ENCODE assay signal across 18 cellular contexts in the genomic region with DNA sequence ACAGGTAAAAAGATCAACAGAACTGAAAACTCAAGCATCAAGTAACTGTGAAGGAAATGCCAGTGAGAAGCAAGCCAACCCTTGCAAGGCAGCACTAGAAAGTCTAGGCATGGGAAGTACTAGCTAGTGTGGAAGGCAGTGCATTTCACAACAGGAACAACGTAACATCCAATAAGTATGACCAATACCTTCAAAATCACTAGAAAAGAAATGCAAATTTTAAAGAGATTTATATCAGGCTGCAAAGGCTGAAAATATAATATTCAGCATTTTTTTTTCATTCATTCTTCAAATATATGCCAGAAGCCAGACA.
"Had no signal": no experiment of that assay in that cellular context is flagged by ENCODE, and none has a peak within 500 bp of the region (broad histone marks: within the 10 kb centered on the region; RNA-seq: fewer than 3 reads in every experiment).

No MANE protein-coding gene starts in this region.

- DNase-seq: effector memory CD4-positive, alpha-beta T cell; heart left ventricle; hippocampal formation; left colon; mesendoderm; naive B cell; psoas muscle; retina; right lobe of liver; stimulated activated CD4-positive, alpha-beta T cell treated with anti-CD3 and anti-CD28 coated beads, Interleukin-4, amount 100 ng/mL, for 1 hour; stimulated activated CD8-positive, alpha-beta memory T cell treated with anti-CD3 and anti-CD28 coated beads, Interleukin-4, amount 100 ng/mL, for 48 hours; stimulated activated naive CD8-positive, alpha-beta T cell treated with anti-CD3 and anti-CD28 coated beads, Interleukin-15, Interleukin-2, amounts not matched to agents 100 U/mL and 50 U/mL, for 24 hours; thyroid gland; uterus had no signal

- H3K27ac Mint-ChIP-seq: nephron; stimulated activated effector memory CD8-positive, alpha-beta T cell treated with anti-CD3 and anti-CD28 coated beads, Interleukin-12 subunit alpha, Interleukin-12 subunit beta, amount 100 ng/mL, for 72 hours; type B pancreatic cell had no signal

- H3K4me1 Mint-ChIP-seq: nephron; stimulated activated effector memory CD8-positive, alpha-beta T cell treated with anti-CD3 and anti-CD28 coated beads, Interleukin-12 subunit alpha, Interleukin-12 subunit beta, amount 100 ng/mL, for 72 hours had no signal

- H3K27ac ChIP-seq: heart left ventricle, psoas muscle, right lobe of liver, suprapubic skin, thyroid gland, uterus had no signal

- H3K4me1 ChIP-seq: psoas muscle, right lobe of liver, suprapubic skin, thyroid gland, uterus had no signal

- H3K9me3 Mint-ChIP-seq: naive B cell; nephron; stimulated activated effector memory CD8-positive, alpha-beta T cell treated with anti-CD3 and anti-CD28 coated beads, Interleukin-12 subunit alpha, Interleukin-12 subunit beta, amount 100 ng/mL, for 72 hours; type B pancreatic cell had no signal

- H3K36me3 Mint-ChIP-seq: naive B cell; stimulated activated effector memory CD8-positive, alpha-beta T cell treated with anti-CD3 and anti-CD28 coated beads, Interleukin-12 subunit alpha, Interleukin-12 subunit beta, amount 100 ng/mL, for 72 hours; type B pancreatic cell had no signal

- H3K9me3 ChIP-seq: heart left ventricle, psoas muscle, right lobe of liver, thyroid gland, uterus had no signal

- H3K36me3 ChIP-seq: heart left ventricle, right lobe of liver, suprapubic skin, thyroid gland, uterus had no signal

- H3K4me3 Mint-ChIP-seq: naive B cell; nephron; stimulated activated effector memory CD8-positive, alpha-beta T cell treated with anti-CD3 and anti-CD28 coated beads, Interleukin-12 subunit alpha, Interleukin-12 subunit beta, amount 100 ng/mL, for 72 hours; type B pancreatic cell had no signal

- H3K27me3 ChIP-seq: heart left ventricle, right lobe of liver, suprapubic skin, thyroid gland, uterus had no signal

- H3K27me3 Mint-ChIP-seq: naive B cell, type B pancreatic cell had no signal

- H3K4me3 ChIP-seq: heart left ventricle, psoas muscle, right lobe of liver, suprapubic skin, thyroid gland, uterus had no signal
